14 cellular contexts compared by ENCODE assay signal in the genomic region with DNA sequence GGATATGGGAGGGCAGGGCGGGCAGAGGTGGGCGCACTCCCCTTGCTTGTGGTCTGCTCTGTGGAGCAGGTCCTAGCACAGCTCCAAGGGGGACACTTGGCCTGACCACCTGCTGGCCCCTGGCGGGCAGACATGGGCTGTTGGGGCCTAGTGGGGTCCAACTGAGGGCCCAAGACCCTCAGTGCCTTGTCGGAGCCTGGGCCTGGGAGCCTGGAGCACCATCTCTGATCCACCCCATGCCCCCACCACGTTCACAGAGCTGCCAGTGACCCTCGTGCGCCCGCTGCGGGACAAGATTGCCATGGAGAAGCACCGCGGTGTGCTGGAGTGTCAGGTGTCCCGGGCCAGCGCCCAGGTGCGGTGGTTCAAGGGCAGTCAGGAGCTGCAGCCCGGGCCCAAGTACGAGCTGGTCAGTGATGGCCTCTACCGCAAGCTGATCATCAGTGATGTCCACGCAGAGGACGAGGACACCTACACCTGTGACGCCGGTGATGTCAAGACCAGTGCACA.
"Had no signal": no experiment of that assay in that cellular context is flagged by ENCODE, and none has a peak within 500 bp of the region (broad histone marks: within the 10 kb centered on the region; RNA-seq: fewer than 3 reads in every experiment).

No MANE protein-coding gene starts in this region.

- H3K36me3 Mint-ChIP-seq: stimulated activated effector memory CD8-positive, alpha-beta T cell treated with anti-CD3 and anti-CD28 coated beads, Interleukin-12 subunit alpha, Interleukin-12 subunit beta, amount 100 ng/mL, for 72 hours had no signal

- H3K4me1 Mint-ChIP-seq: nephron had no signal

- H3K27me3 Mint-ChIP-seq: activated CD4-positive, alpha-beta T cell treated with anti-CD3 and anti-CD28 coated beads for 36 hours had no signal

- H3K27ac Mint-ChIP-seq: activated CD4-positive, alpha-beta T cell treated with anti-CD3 and anti-CD28 coated beads for 36 hours; activated CD8-positive, alpha-beta T cell treated with anti-CD3 and anti-CD28 coated beads, Interleukin-2, amount 10 ng/mL, durations not matched to agents 7 days and 5 days; activated naive CD4-positive, alpha-beta T cell treated with anti-CD3 and anti-CD28 coated beads for 36 hours; activated T-helper 2 cell treated with anti-CD3 and anti-CD28 coated beads, Interferon-gamma antibody, Interleukin-2, Interleukin-4, amounts not matched to agents 10 μg/mL and 5 μg/mL and 100 μg/mL, durations not matched to agents 14 hours and 24 hours and 36 hours; nephron; stimulated activated effector memory CD8-positive, alpha-beta T cell treated with anti-CD3 and anti-CD28 coated beads, Interleukin-12 subunit alpha, Interleukin-12 subunit beta, amount 100 ng/mL, for 72 hours had no signal

- ATAC-seq: activated CD4-positive, alpha-beta T cell treated with anti-CD3 and anti-CD28 coated beads for 36 hours; activated CD8-positive, alpha-beta T cell treated with anti-CD3 and anti-CD28 coated beads, Interleukin-2, amount 10 ng/mL, durations not matched to agents 7 days and 5 days; gastroesophageal sphincter; heart right ventricle; left ventricle myocardium superior; psoas muscle; stimulated activated effector memory CD8-positive, alpha-beta T cell treated with anti-CD3 and anti-CD28 coated beads, Interleukin-12 subunit alpha, Interleukin-12 subunit beta, amount 100 ng/mL, for 72 hours had no signal

- DNase-seq: activated CD4-positive, alpha-beta T cell treated with anti-CD3 and anti-CD28 coated beads for 36 hours; activated CD8-positive, alpha-beta T cell treated with anti-CD3 and anti-CD28 coated beads, Interleukin-2, amount 10 ng/mL, durations not matched to agents 7 days and 5 days; activated naive CD4-positive, alpha-beta T cell treated with anti-CD3 and anti-CD28 coated beads for 36 hours; activated T-cell treated with anti-CD3 and anti-CD28 coated beads for 4 hours; erythroblast; mesenchymal stem cell; occipital lobe had no signal

- H3K4me3 Mint-ChIP-seq: activated CD4-positive, alpha-beta T cell treated with anti-CD3 and anti-CD28 coated beads for 36 hours; activated CD8-positive, alpha-beta T cell treated with anti-CD3 and anti-CD28 coated beads, Interleukin-2, amount 10 ng/mL, durations not matched to agents 7 days and 5 days; activated naive CD4-positive, alpha-beta T cell treated with anti-CD3 and anti-CD28 coated beads for 36 hours; nephron; stimulated activated effector memory CD8-positive, alpha-beta T cell treated with anti-CD3 and anti-CD28 coated beads, Interleukin-12 subunit alpha, Interleukin-12 subunit beta, amount 100 ng/mL, for 72 hours had no signal

- H3K9me3 Mint-ChIP-seq: activated naive CD4-positive, alpha-beta T cell treated with anti-CD3 and anti-CD28 coated beads for 36 hours; activated T-helper 2 cell treated with anti-CD3 and anti-CD28 coated beads, Interferon-gamma antibody, Interleukin-2, Interleukin-4, amounts not matched to agents 10 μg/mL and 5 μg/mL and 100 μg/mL, durations not matched to agents 14 hours and 24 hours and 36 hours; nephron; stimulated activated effector memory CD8-positive, alpha-beta T cell treated with anti-CD3 and anti-CD28 coated beads, Interleukin-12 subunit alpha, Interleukin-12 subunit beta, amount 100 ng/mL, for 72 hours had no signal
